17 cellular contexts compared by ENCODE assay signal in genomic region chr1:39489567-39490239, GRCh38. TPM values are rescaled to one million over a fixed set of nuclear protein-coding genes. Genes with fewer than 3 reads are reported as not detected.
DNase-seq lines count a peak whose midpoint lies in the region; ATAC-seq and TF ChIP-seq lines count a peak whose summit lies in the region.
"Had no signal": no experiment of that assay in that cellular context is flagged by ENCODE, and none has a peak within 500 bp of the region (broad histone marks: within the 10 kb centered on the region; RNA-seq: fewer than 3 reads in every experiment).

No MANE protein-coding gene starts in this region.

- intact Hi-C loops in thyroid gland (cut with DNase I): no loop called here
- intact Hi-C loops in esophagus muscularis mucosa (cut with DNase I): no loop called here

- peaks cover 10% of the 10 kb centered on the region for H3K36me3 Mint-ChIP-seq in activated T-cell treated with anti-CD3 and anti-CD28 coated beads, Interleukin-2, amount 50 U/mL, for 4 hours (ENCODE audit: insufficient read depth)
- peaks cover 19% of the 10 kb centered on the region for H3K36me3 Mint-ChIP-seq in chondrocyte (ENCODE audit: low read depth)

- peak overlapping the region; percentile 25 for H3K4me3 Mint-ChIP-seq in activated T-cell treated with anti-CD3 and anti-CD28 coated beads, Interleukin-2, amount 50 U/mL, for 4 hours
- H3K4me3 Mint-ChIP-seq in chondrocyte (ENCODE audit: unreplicated experiment): no peak overlapping the region

- H3K4me3 ChIP-seq in thyroid gland (replicated peaks in 1 of 3) (no peak overlapping the region), esophagus muscularis mucosa (no peak overlapping the region)
- H3K4me3 ChIP-seq: adrenal gland had no signal

- TF ChIP-seq EP300 in esophagus muscularis mucosa (IDR thresholded peaks at IDR 0.05): no peak

- peak overlapping the region; percentile 15 for H3K27ac Mint-ChIP-seq in chondrocyte (ENCODE audit: unreplicated experiment)
- H3K27ac Mint-ChIP-seq: stimulated activated naive CD8-positive, alpha-beta T cell treated with anti-CD3 and anti-CD28 coated beads, Interleukin-15, Interleukin-2, amounts not matched to agents 100 ng/mL and 50 ng/mL, for 24 hours had no signal

- DNase-seq in activated T-cell treated with anti-CD3 and anti-CD28 coated beads, Interleukin-2, amount 50 U/mL, for 4 hours: no peak
- no peak for DNase-seq in activated T-cell treated with anti-CD3 and anti-CD28 coated beads, Interleukin-2, amount 50 U/mL, for 1 hour
- peak; percentile 99 for DNase-seq in NCI-H1694 treated with DMSO at 0.1 percent for 48 hours (lab: John Stamatoyannopoulos, UW)
- DNase-seq in chondrocyte (ENCODE audit: low spot score): peak; percentile 48
- no peak for DNase-seq in thyroid gland
- DNase-seq in esophagus muscularis mucosa (ENCODE audit: extremely low spot score): no peak
- DNase-seq: Karpas-422; mesenchymal stem cell; NCI-H1105 treated with DMSO at 0.1 percent for 48 hours; stimulated activated CD4-positive, alpha-beta T cell treated with anti-CD3 and anti-CD28 coated beads, Interleukin-15, amount 100 ng/mL, for 24 hours; T-helper 1 cell; WERI-Rb-1 had no signal

- WGBS in thyroid gland, 2 donors: 67 to 80% methylated on average over 13 of the region's 13 CpGs
- WGBS in esophagus muscularis mucosa: 69% methylated on average over 13 of the region's 13 CpGs

- H3K36me3 ChIP-seq in thyroid gland (peaks cover 6 to 12% of the 10 kb centered on the region in 2 donors), esophagus muscularis mucosa (peaks cover 28 to 39% (median 34%) of the 10 kb centered on the region in 4 donors)

- H3K27me3 Mint-ChIP-seq in activated T-cell treated with anti-CD3 and anti-CD28 coated beads, Interleukin-2, amount 50 U/mL, for 4 hours (ENCODE audit: low read depth): peaks cover 18% of the 10 kb centered on the region
- H3K27me3 Mint-ChIP-seq in chondrocyte (ENCODE audit: low read depth): peaks cover 3% of the 10 kb centered on the region

- H3K27ac ChIP-seq in thyroid gland: peak overlapping the region; percentile 12 to 76 (median 58)
- no peak overlapping the region for H3K27ac ChIP-seq in esophagus muscularis mucosa (replicated peaks in 1 of 4)
- H3K27ac ChIP-seq: adrenal gland, neutrophil, WERI-Rb-1 had no signal

- H3K9me3 Mint-ChIP-seq in activated T-cell treated with anti-CD3 and anti-CD28 coated beads, Interleukin-2, amount 50 U/mL, for 4 hours: no peaks in the 10 kb centered on the region
- no peaks in the 10 kb centered on the region for H3K9me3 Mint-ChIP-seq in chondrocyte (ENCODE audit: low read depth)
- H3K9me3 Mint-ChIP-seq: stimulated activated naive CD8-positive, alpha-beta T cell treated with anti-CD3 and anti-CD28 coated beads, Interleukin-15, Interleukin-2, amounts not matched to agents 100 ng/mL and 50 ng/mL, for 24 hours had no signal

- peaks cover 8% of the 10 kb centered on the region for H3K4me1 Mint-ChIP-seq in activated T-cell treated with anti-CD3 and anti-CD28 coated beads, Interleukin-2, amount 50 U/mL, for 4 hours (ENCODE audit: low read depth)
- peaks cover 4% of the 10 kb centered on the region for H3K4me1 Mint-ChIP-seq in chondrocyte (ENCODE audit: low read depth)

- no peak for TF ChIP-seq POLR2A in thyroid gland (IDR thresholded peaks at IDR 0.05)
- TF ChIP-seq POLR2A in esophagus muscularis mucosa (IDR thresholded peaks at IDR 0.05; ENCODE audit: low read depth): no peak

- TF ChIP-seq CTCF in chondrocyte (IDR thresholded peaks at IDR 0.05): no peak
- TF ChIP-seq CTCF in thyroid gland (IDR thresholded peaks at IDR 0.05): no peak
- no peak for TF ChIP-seq CTCF in esophagus muscularis mucosa (IDR thresholded peaks at IDR 0.05)

- no peaks in the 10 kb centered on the region for H3K27me3 ChIP-seq in thyroid gland
- peaks cover 0 to 45% (median 8%) of the 10 kb centered on the region in 4 donors for H3K27me3 ChIP-seq in esophagus muscularis mucosa
- H3K27me3 ChIP-seq: adrenal gland had no signal

- H3K9me3 ChIP-seq in thyroid gland: no peaks in the 10 kb centered on the region
- H3K9me3 ChIP-seq in esophagus muscularis mucosa: no peaks in the 10 kb centered on the region
- H3K9me3 ChIP-seq: adrenal gland, neutrophil had no signal

- peaks cover 13 to 43% of the 10 kb centered on the region in 2 donors for H3K4me1 ChIP-seq in thyroid gland
- H3K4me1 ChIP-seq in esophagus muscularis mucosa: peaks cover 6 to 24% (median 19%) of the 10 kb centered on the region in 4 donors

- ATAC-seq in activated T-cell treated with anti-CD3 and anti-CD28 coated beads, Interleukin-2, amount 50 U/mL, for 4 hours: no peak
- ATAC-seq in GM21367 (IDR thresholded peaks at IDR 0.05; ENCODE audit: unreplicated experiment) (no peak), HG03095 (IDR thresholded peaks at IDR 0.05; ENCODE audit: unreplicated experiment) (no peak)

RNA-seq across cellular contexts. Expression of gene BMP8A, which starts 1.7 kb away (rescaled TPM):
- total RNA-seq in activated T-cell treated with anti-CD3 and anti-CD28 coated beads, Interleukin-2, amount 50 U/mL, for 4 hours: under 1 TPM in 2 of 3 donors, not detected in 1; 0.21 to 0.27 TPM
- total RNA-seq in chondrocyte (0.12 TPM in 1 of 3 replicates, not detected in the others), thyroid gland (100 to 1,000 TPM in 3 of 4 donors, 10 to 100 TPM in 1; 58.5 to 386 (median 270) TPM), esophagus muscularis mucosa (1 to 10 TPM in 3 of 4 donors, under 1 TPM in 1; 0.99 to 3.0 (median 2.2) TPM)

Comparison
In these comparisons a context has a peak if more than half of its experiments do, and no peak if none do; other contexts are left out.
1. DNase-seq: peak in NCI-H1694 treated with DMSO at 0.1 percent for 48 hours (single experiment) and chondrocyte (single experiment); none in activated T-cell treated with anti-CD3 and anti-CD28 coated beads, Interleukin-2, amount 50 U/mL, for 4 hours (single experiment), activated T-cell treated with anti-CD3 and anti-CD28 coated beads, Interleukin-2, amount 50 U/mL, for 1 hour (single experiment), thyroid gland (0 of 2) and esophagus muscularis mucosa (single experiment).
2. H3K27ac ChIP-seq: peak in thyroid gland (3 of 3); none in esophagus muscularis mucosa (0 of 4).
3. RNA of gene BMP8A, which starts 1.7 kb away (total RNA-seq): 58.5 to 386 TPM in thyroid gland; 0.99 to 3.0 TPM in esophagus muscularis mucosa, 0.21 to 0.27 TPM in activated T-cell treated with anti-CD3 and anti-CD28 coated beads, Interleukin-2, amount 50 U/mL, for 4 hours and 0.12 TPM in chondrocyte; every median in the first group is over 10 times any median in the second.